13 cellular contexts compared by ENCODE assay signal in genomic region chr4:67727124-67727850, GRCh38. TPM values are rescaled to one million over a fixed set of nuclear protein-coding genes. Genes with fewer than 3 reads are reported as not detected.
DNase-seq lines count a peak whose midpoint lies in the region; ATAC-seq and TF ChIP-seq lines count a peak whose summit lies in the region.
"Had no signal": no experiment of that assay in that cellular context is flagged by ENCODE, and none has a peak within 500 bp of the region (broad histone marks: within the 10 kb centered on the region; RNA-seq: fewer than 3 reads in every experiment).

No MANE protein-coding gene starts in this region.

- ATAC-seq in activated T-cell treated with anti-CD3 and anti-CD28 coated beads, Interleukin-2, amount 50 U/mL, for 4 hours, result no peak
- peak; percentile 70 for ATAC-seq in SK-N-SH treated with all-trans-retinoic acid at 6 μM for 48 hours
- no peak for ATAC-seq in GM18873 (IDR thresholded peaks at IDR 0.05; ENCODE audit: low FRiP score, unreplicated experiment)

- H3K36me3 Mint-ChIP-seq in activated T-cell treated with anti-CD3 and anti-CD28 coated beads, Interleukin-2, amount 50 U/mL, for 24 hours (ENCODE audit: low read depth), result peaks cover 26% of the 10 kb centered on the region
- peaks cover 21% of the 10 kb centered on the region for H3K36me3 Mint-ChIP-seq in activated T-cell treated with anti-CD3 and anti-CD28 coated beads, Interleukin-2, amount 50 U/mL, for 4 hours (ENCODE audit: insufficient read depth)
- peaks cover 17% of the 10 kb centered on the region for H3K36me3 Mint-ChIP-seq in stimulated activated naive CD8-positive, alpha-beta T cell treated with anti-CD3 and anti-CD28 coated beads, Interleukin-15, Interleukin-2, amounts not matched to agents 100 ng/mL and 50 ng/mL, for 24 hours (ENCODE audit: low read depth)

- H3K27ac Mint-ChIP-seq in activated T-cell treated with anti-CD3 and anti-CD28 coated beads, Interleukin-2, amount 50 U/mL, for 24 hours, result peak overlapping the region; percentile 5
- peak overlapping the region; percentile 24 for H3K27ac Mint-ChIP-seq in stimulated activated naive CD8-positive, alpha-beta T cell treated with anti-CD3 and anti-CD28 coated beads, Interleukin-15, Interleukin-2, amounts not matched to agents 100 ng/mL and 50 ng/mL, for 24 hours

- no peak for DNase-seq in activated T-cell treated with anti-CD3 and anti-CD28 coated beads, Interleukin-2, amount 50 U/mL, for 24 hours
- DNase-seq in activated T-cell treated with anti-CD3 and anti-CD28 coated beads, Interleukin-2, amount 50 U/mL, for 4 hours, result no peak
- DNase-seq in fibroblast of peridontal ligament (ENCODE audit: extremely low read depth) (peak; percentile 33), NCI-H1105 (lab: John Stamatoyannopoulos, UW) (no peak)
- DNase-seq in stimulated activated CD8-positive, alpha-beta memory T cell treated with anti-CD3 and anti-CD28 coated beads, Interleukin-4, amount 100 ng/mL, for 48 hours, result no peak
- DNase-seq: DMS79, SW 1271 had no signal

- peaks cover 7% of the 10 kb centered on the region for H3K9me3 Mint-ChIP-seq in activated T-cell treated with anti-CD3 and anti-CD28 coated beads, Interleukin-2, amount 50 U/mL, for 24 hours
- H3K9me3 Mint-ChIP-seq in activated T-cell treated with anti-CD3 and anti-CD28 coated beads, Interleukin-2, amount 50 U/mL, for 4 hours, result peaks cover 3% of the 10 kb centered on the region
- no peaks in the 10 kb centered on the region for H3K9me3 Mint-ChIP-seq in stimulated activated naive CD8-positive, alpha-beta T cell treated with anti-CD3 and anti-CD28 coated beads, Interleukin-15, Interleukin-2, amounts not matched to agents 100 ng/mL and 50 ng/mL, for 24 hours

- no peak overlapping the region for H3K4me3 Mint-ChIP-seq in activated T-cell treated with anti-CD3 and anti-CD28 coated beads, Interleukin-2, amount 50 U/mL, for 24 hours
- no peak overlapping the region for H3K4me3 Mint-ChIP-seq in activated T-cell treated with anti-CD3 and anti-CD28 coated beads, Interleukin-2, amount 50 U/mL, for 4 hours
- H3K4me3 Mint-ChIP-seq in stimulated activated naive CD8-positive, alpha-beta T cell treated with anti-CD3 and anti-CD28 coated beads, Interleukin-15, Interleukin-2, amounts not matched to agents 100 ng/mL and 50 ng/mL, for 24 hours, result no peak overlapping the region

- no peaks in the 10 kb centered on the region for H3K27me3 Mint-ChIP-seq in activated T-cell treated with anti-CD3 and anti-CD28 coated beads, Interleukin-2, amount 50 U/mL, for 24 hours
- no peaks in the 10 kb centered on the region for H3K27me3 Mint-ChIP-seq in activated T-cell treated with anti-CD3 and anti-CD28 coated beads, Interleukin-2, amount 50 U/mL, for 4 hours (ENCODE audit: low read depth)
- H3K27me3 Mint-ChIP-seq in stimulated activated naive CD8-positive, alpha-beta T cell treated with anti-CD3 and anti-CD28 coated beads, Interleukin-15, Interleukin-2, amounts not matched to agents 100 ng/mL and 50 ng/mL, for 24 hours, result no peaks in the 10 kb centered on the region

- H3K4me1 Mint-ChIP-seq in activated T-cell treated with anti-CD3 and anti-CD28 coated beads, Interleukin-2, amount 50 U/mL, for 24 hours (ENCODE audit: low read depth), result peaks cover 9% of the 10 kb centered on the region
- peaks cover 7% of the 10 kb centered on the region for H3K4me1 Mint-ChIP-seq in activated T-cell treated with anti-CD3 and anti-CD28 coated beads, Interleukin-2, amount 50 U/mL, for 4 hours (ENCODE audit: low read depth)
- peaks cover 15% of the 10 kb centered on the region for H3K4me1 Mint-ChIP-seq in stimulated activated naive CD8-positive, alpha-beta T cell treated with anti-CD3 and anti-CD28 coated beads, Interleukin-15, Interleukin-2, amounts not matched to agents 100 ng/mL and 50 ng/mL, for 24 hours (ENCODE audit: low read depth)

TF ChIP-seq in SK-N-SH treated with all-trans-retinoic acid at 6 μM for 48 hours, 23 proteins besides CTCF, POLR2A, EP300 and RAD21:
- TF ChIP-seq TSHZ2 (CRISPR knock-in tag; IDR thresholded peaks at IDR 0.05) (no peak), ARNTL (CRISPR knock-in tag; IDR thresholded peaks at IDR 0.05; ENCODE audit: borderline replicate concordance, low read depth) (no peak), SNAI2 (CRISPR knock-in tag; IDR thresholded peaks at IDR 0.05) (no peak), ZFP3 (CRISPR knock-in tag; IDR thresholded peaks at IDR 0.05) (no peak), ZC3H10 (CRISPR knock-in tag; IDR thresholded peaks at IDR 0.05) (no peak), TCF4 (CRISPR knock-in tag; IDR thresholded peaks at IDR 0.05; ENCODE audit: borderline replicate concordance) (no peak), ISL1 (CRISPR knock-in tag; IDR thresholded peaks at IDR 0.05) (no peak), ZNF565 (CRISPR knock-in tag; conservative IDR thresholded peaks at IDR 0.05; ENCODE audit: low read depth) (no peak)
- TF ChIP-seq, protein P1, sequence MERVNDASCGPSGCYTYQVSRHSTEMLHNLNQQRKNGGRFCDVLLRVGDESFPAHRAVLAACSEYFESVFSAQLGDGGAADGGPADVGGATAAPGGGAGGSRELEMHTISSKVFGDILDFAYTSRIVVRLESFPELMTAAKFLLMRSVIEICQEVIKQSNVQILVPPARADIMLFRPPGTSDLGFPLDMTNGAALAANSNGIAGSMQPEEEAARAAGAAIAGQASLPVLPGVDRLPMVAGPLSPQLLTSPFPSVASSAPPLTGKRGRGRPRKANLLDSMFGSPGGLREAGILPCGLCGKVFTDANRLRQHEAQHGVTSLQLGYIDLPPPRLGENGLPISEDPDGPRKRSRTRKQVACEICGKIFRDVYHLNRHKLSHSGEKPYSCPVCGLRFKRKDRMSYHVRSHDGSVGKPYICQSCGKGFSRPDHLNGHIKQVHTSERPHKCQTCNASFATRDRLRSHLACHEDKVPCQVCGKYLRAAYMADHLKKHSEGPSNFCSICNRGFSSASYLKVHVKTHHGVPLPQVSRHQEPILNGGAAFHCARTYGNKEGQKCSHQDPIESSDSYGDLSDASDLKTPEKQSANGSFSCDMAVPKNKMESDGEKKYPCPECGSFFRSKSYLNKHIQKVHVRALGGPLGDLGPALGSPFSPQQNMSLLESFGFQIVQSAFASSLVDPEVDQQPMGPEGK (CRISPR knock-in tag; IDR thresholded peaks at IDR 0.05; ENCODE audit: borderline replicate concordance), result no peak

RNA-seq across cellular contexts. Expression of gene UBA6, which starts 26.3 kb away (rescaled TPM):
- 10 to 100 TPM; 51.1 to 72.5 (median 63.6) TPM for total RNA-seq in activated T-cell treated with anti-CD3 and anti-CD28 coated beads, Interleukin-2, amount 50 U/mL, for 4 hours

RNA-seq across cellular contexts. Expression of gene GNRHR, which starts 26.9 kb away (rescaled TPM):
- total RNA-seq in activated T-cell treated with anti-CD3 and anti-CD28 coated beads, Interleukin-2, amount 50 U/mL, for 4 hours, result not detected
- total RNA-seq: activated CD8-positive, alpha-beta memory T cell treated with anti-CD3 and anti-CD28 coated beads for 36 hours; right atrium auricular region; thyroid gland had no signal
